In genomic region chr12:132166801-132167591, GRCh38 we compare ENCODE assay signal across 1 cellular context.
TF ChIP-seq lines count a peak whose summit lies in the region.

No MANE protein-coding gene starts in this region.

TF ChIP-seq in K562, 482 proteins besides CTCF, POLR2A, EP300 and RAD21 (continued from another document):
- TF ChIP-seq SFPQ (IDR thresholded peaks at IDR 0.05; ENCODE audit: low read depth, low read length) (no peak), KAT8 (IDR thresholded peaks at IDR 0.05; ENCODE audit: low read depth) (no peak), CREM (IDR thresholded peaks at IDR 0.05; ENCODE audit: low read depth) (no peak), ZNF830 (CRISPR knock-in tag; IDR thresholded peaks at IDR 0.05) (no peak), ZNF639 (CRISPR knock-in tag; conservative IDR thresholded peaks at IDR 0.05 in 1 of 2, IDR thresholded peaks at IDR 0.05 in 1 of 2) (no peak), ARID4B (CRISPR knock-in tag; IDR thresholded peaks at IDR 0.05) (no peak), AFF4 (CRISPR knock-in tag; IDR thresholded peaks at IDR 0.05) (no peak), ESRRA (IDR thresholded peaks at IDR 0.05; ENCODE audit: borderline replicate concordance, low read depth) (no peak), OTX1 (CRISPR knock-in tag; IDR thresholded peaks at IDR 0.05) (peak; percentile 76; the same call in 1 of the 2 replicates), HNRNPUL1 (IDR thresholded peaks at IDR 0.05; ENCODE audit: low read length) (no peak), TCF7L2 (IDR thresholded peaks at IDR 0.05; ENCODE audit: low read depth, low read length) (no peak), MEF2D (tag; conservative IDR thresholded peaks at IDR 0.05; ENCODE audit: low read depth) (no peak), HOXB6 (CRISPR knock-in tag; IDR thresholded peaks at IDR 0.05; ENCODE audit: borderline replicate concordance) (no peak), BRD9 (IDR thresholded peaks at IDR 0.05; ENCODE audit: low read depth, partially characterized antibody) (no peak), POLR2G (IDR thresholded peaks at IDR 0.05; ENCODE audit: low read depth, low read length) (no peak), CGGBP1 (CRISPR knock-in tag; IDR thresholded peaks at IDR 0.05) (no peak), KDM1A (IDR thresholded peaks at IDR 0.05) (0 out of 4 replicates have a peak, but pooled peaks of 1 of the 2 experiments have one; percentile 11), HOMEZ (CRISPR knock-in tag; IDR thresholded peaks at IDR 0.05) (no peak), XRCC5 (IDR thresholded peaks at IDR 0.05; ENCODE audit: low read depth, low read length) (no peak), FOXA1 (IDR thresholded peaks at IDR 0.05; ENCODE audit: borderline replicate concordance) (no peak), TCFL5 (CRISPR knock-in tag; conservative IDR thresholded peaks at IDR 0.05) (no peak), KDM2B (CRISPR knock-in tag; IDR thresholded peaks at IDR 0.05) (no peak), EHMT2 (IDR thresholded peaks at IDR 0.05) (0 out of 2 replicates have a peak, but pooled peaks have one; percentile 37), MLX (CRISPR knock-in tag; conservative IDR thresholded peaks at IDR 0.05) (no peak), TRIM28 (IDR thresholded peaks at IDR 0.05) (no peak), NR2C2 (CRISPR knock-in tag; IDR thresholded peaks at IDR 0.05) (no peak), NR2C2 (tag; IDR thresholded peaks at IDR 0.05) (no peak)
